In genomic region chr14:103828315-103828967, GRCh38 we compare ENCODE assay signal across 16 cellular contexts. TPM values are rescaled to one million over a fixed set of nuclear protein-coding genes. Genes with fewer than 3 reads are reported as not detected.
DNase-seq lines count a peak whose midpoint lies in the region; ATAC-seq, FAIRE-seq and TF ChIP-seq lines count a peak whose summit lies in the region.
"Had no signal": no experiment of that assay in that cellular context is flagged by ENCODE, and none has a peak within 500 bp of the region (broad histone marks: within the 10 kb centered on the region; RNA-seq: fewer than 3 reads in every experiment).

No MANE protein-coding gene starts in this region.

- POLR2A ChIA-PET in SK-N-SH (lab: Yijun Ruan, JAX): no interaction called here
- POLR2A ChIA-PET in CD4-positive, alpha-beta memory T cell (lab: Charles Lee; ENCODE audit: partially characterized antibody): no interaction called here

- FAIRE-seq in kidney (lab: Jason Lieb, UNC): no peak
- FAIRE-seq: GM18507 had no signal

- H3K4me1 Mint-ChIP-seq in CD4-positive, alpha-beta memory T cell: peaks cover 6 to 20% (median 10%) of the 10 kb centered on the region in 4 donors

- no peaks in the 10 kb centered on the region for H3F3A ChIP-seq in SK-N-SH (replicated peaks; ENCODE audit: insufficient read depth)

- H3K9me3 Mint-ChIP-seq in CD4-positive, alpha-beta memory T cell: no peaks in the 10 kb centered on the region
- H3K9me3 Mint-ChIP-seq: naive B cell had no signal

- H3K27ac ChIP-seq in SK-N-SH (ENCODE audit: low read depth in 2 of 2, low read length in 1 of 2) (peak overlapping the region in 1 of 2 experiments; percentile 38; a peak in 2 of 4 replicates), kidney (ENCODE audit: low read depth in 2 of 2, low read length in 2 of 2) (peak overlapping the region in 1 of 2 donors; percentile 28)
- H3K27ac ChIP-seq in CD4-positive, alpha-beta memory T cell (ENCODE audit: low read depth, low read length): no peak overlapping the region
- H3K27ac ChIP-seq: 22Rv1 had no signal

- H3K4me3 ChIP-seq in SK-N-SH (ENCODE audit: low read depth in 2 of 2, low read length in 1 of 2) (peak overlapping the region in 1 of 2 experiments; percentile 11; a peak in 1 of 4 replicates), kidney (ENCODE audit: low read length in 2 of 2) (no peak overlapping the region)
- no peak overlapping the region for H3K4me3 ChIP-seq in CD4-positive, alpha-beta memory T cell (ENCODE audit: low read length in 2 of 2)
- H3K4me3 ChIP-seq: smooth muscle cell had no signal

- peaks cover 10% of the 10 kb centered on the region for H3K79me2 ChIP-seq in SK-N-SH (ENCODE audit: insufficient read depth)

- no peak for TF ChIP-seq EP300 in SK-N-SH (IDR thresholded peaks at IDR 0.05; ENCODE audit: borderline replicate concordance in 1 of 2, low read depth in 1 of 2, low read length in 1 of 2)

- peak overlapping the region; percentile 44; the same call in 1 of the 2 replicates for H2AFZ ChIP-seq in SK-N-SH (ENCODE audit: low read depth)

- H3K9ac ChIP-seq in SK-N-SH (0 out of 2 replicates have a peak overlapping the region, but pooled peaks have one; percentile 28), kidney (ENCODE audit: low read length in 2 of 2) (no peak overlapping the region)

- peaks cover 0 to 3% of the 10 kb centered on the region in 2 experiments; a peak in 1 of 4 replicates for H3K4me1 ChIP-seq in SK-N-SH (ENCODE audit: control insufficient read depth in 1 of 2, insufficient read depth in 2 of 2, low read depth in 1 of 2, low read length in 1 of 2)
- no peaks in the 10 kb centered on the region for H3K4me1 ChIP-seq in CD4-positive, alpha-beta memory T cell (ENCODE audit: insufficient read depth, low read length)
- peaks cover 3 to 7% of the 10 kb centered on the region in 2 donors for H3K4me1 ChIP-seq in kidney (ENCODE audit: control insufficient read depth in 1 of 2, insufficient read depth in 1 of 2, low read depth in 1 of 2, low read length in 2 of 2)

- peak; percentile 13 for ATAC-seq in Right ventricle myocardium superior (ENCODE audit: poor library complexity)
- no peak for ATAC-seq in sciatic nerve
- no peak for ATAC-seq in GM18870 (IDR thresholded peaks at IDR 0.05; ENCODE audit: unreplicated experiment)

- H3K27ac Mint-ChIP-seq in CD4-positive, alpha-beta memory T cell: no peak overlapping the region
- H3K27ac Mint-ChIP-seq: activated naive CD8-positive, alpha-beta T cell had no signal

- H3K36me3 Mint-ChIP-seq in CD4-positive, alpha-beta memory T cell: no peaks in the 10 kb centered on the region
- H3K36me3 Mint-ChIP-seq: activated naive CD8-positive, alpha-beta T cell; naive B cell had no signal

- no peaks in the 10 kb centered on the region for H3K27me3 ChIP-seq in SK-N-SH (ENCODE audit: insufficient read depth)
- H3K27me3 ChIP-seq in CD4-positive, alpha-beta memory T cell (ENCODE audit: insufficient read depth, low read length): no peaks in the 10 kb centered on the region

- intact Hi-C loops in Right ventricle myocardium superior (cut with DNase I) (no loop called here), sciatic nerve (cut with DNase I) (no loop called here), kidney (cut with DNase I) (no loop called here)
- intact Hi-C loops in CD4-positive, alpha-beta memory T cell (cut with micrococcal nuclease): no loop called here

- no peaks in the 10 kb centered on the region for H3K9me3 ChIP-seq in SK-N-SH
- no peaks in the 10 kb centered on the region for H3K9me3 ChIP-seq in CD4-positive, alpha-beta memory T cell (ENCODE audit: control insufficient read depth in 1 of 2, low read length in 2 of 2)
- H3K9me3 ChIP-seq in kidney (ENCODE audit: control insufficient read depth in 1 of 2, low read length in 2 of 2): no peaks in the 10 kb centered on the region

- H3K9me2 ChIP-seq in SK-N-SH: no peaks in the 10 kb centered on the region

- CTCF ChIA-PET in SK-N-SH (lab: Yijun Ruan, JAX): no interaction called here
- CTCF ChIA-PET in CD4-positive, alpha-beta memory T cell (lab: Charles Lee; ENCODE audit: partially characterized antibody): interaction anchor here (1.0 to 1.8 kb wide), 2 partner anchors 20 to 73 kb away, joined by 4 to 10 read pairs; no protein-coding TSS in a partner anchor

- H3K27me3 Mint-ChIP-seq in CD4-positive, alpha-beta memory T cell: no peaks in the 10 kb centered on the region
- H3K27me3 Mint-ChIP-seq: activated naive CD8-positive, alpha-beta T cell had no signal

- TF ChIP-seq CTCF in SK-N-SH (IDR thresholded peaks at IDR 0.05) (no peak), kidney (IDR thresholded peaks at IDR 0.05; ENCODE audit: borderline replicate concordance, extremely low read depth, insufficient read depth) (no peak)

- H3K36me3 ChIP-seq in SK-N-SH (replicated peaks in 1 of 2; ENCODE audit: control insufficient read depth in 1 of 2, insufficient read depth in 2 of 2, low read length in 1 of 2): no peaks in the 10 kb centered on the region
- H3K36me3 ChIP-seq in CD4-positive, alpha-beta memory T cell (ENCODE audit: insufficient read depth, low read length): no peaks in the 10 kb centered on the region
- H3K36me3 ChIP-seq in kidney (ENCODE audit: control insufficient read depth in 1 of 2, insufficient read depth in 2 of 2, low read length in 2 of 2): no peaks in the 10 kb centered on the region

- WGBS in SK-N-SH (ENCODE audit: low lambda C conversion rate): 58% methylated on average over 9 of the region's 9 CpGs

- H3K4me3 Mint-ChIP-seq in CD4-positive, alpha-beta memory T cell: no peak overlapping the region
- H3K4me3 Mint-ChIP-seq: activated naive CD8-positive, alpha-beta T cell; naive B cell had no signal

- H4K20me1 ChIP-seq in SK-N-SH (ENCODE audit: insufficient read depth): no peaks in the 10 kb centered on the region

- TF ChIP-seq RAD21 in SK-N-SH (IDR thresholded peaks at IDR 0.05; ENCODE audit: low read length): no peak

- DNase-seq in DMS 273 (lab: John Stamatoyannopoulos, UW; ENCODE audit: unreplicated experiment) (peak; percentile 49), DMS 273 treated with DMSO at 0.1 percent for 48 hours (lab: John Stamatoyannopoulos, UW) (no peak), SK-N-SH (no peak), Right ventricle myocardium superior (peak; percentile 58), sciatic nerve (ENCODE audit: low spot score) (peak; percentile 71), kidney (no peak)
- DNase-seq in CD4-positive, alpha-beta memory T cell: no peak
- DNase-seq: activated CD4-positive, alpha-beta T cell treated with anti-CD3 and anti-CD28 coated beads for 1 hour; effector CD4-positive, alpha-beta T cell; naive B cell; NCI-H510A treated with DMSO at 0.1 percent for 48 hours had no signal

- peak overlapping the region; percentile 54 for H3K4me2 ChIP-seq in SK-N-SH
- H3K4me2 ChIP-seq: smooth muscle cell had no signal

TF ChIP-seq in SK-N-SH, 30 proteins besides CTCF, POLR2A, EP300 and RAD21:
- TF ChIP-seq YY1 (IDR thresholded peaks at IDR 0.05; ENCODE audit: low read depth) (no peak), NFIC (IDR thresholded peaks at IDR 0.05; ENCODE audit: borderline replicate concordance) (peak; percentile 46; the same call in 1 of the 2 replicates)
TF ChIP-seq in SK-N-SH: peak in this region for 1.

RNA-seq across cellular contexts. Expression of gene PPP1R13B, which starts 18.9 kb away (rescaled TPM):
- polyA plus RNA-seq in SK-N-SH (2012; rRNA removed) (5.1 and 5.7 TPM in 2 replicates), kidney (ENCODE audit: insufficient read depth, low read depth, low replicate concordance) (15.1 TPM)
- polyA plus RNA-seq in SK-N-SH (2012; cell fraction: cytosol; rRNA removed): 2.6 and 3.9 TPM in 2 replicates
- 31.2 and 31.8 TPM in 2 replicates for polyA plus RNA-seq in SK-N-SH (2012; cell fraction: nucleus; rRNA removed)
- total RNA-seq in Right ventricle myocardium superior (107 TPM), sciatic nerve (38.6 TPM), kidney (69.4 TPM)
- total RNA-seq in CD4-positive, alpha-beta memory T cell: 10 to 100 TPM; 23.3 to 30.5 TPM
- polyA plus RNA-seq in CD4-positive, alpha-beta memory T cell: 1 to 10 TPM in 1 of 2 donors, under 1 TPM in 1; 0.72 to 8.2 TPM

Comparison
In these comparisons a context has a peak if more than half of its experiments do, and no peak if none do; other contexts are left out.
1. DNase-seq: peak in DMS 273 (single experiment), Right ventricle myocardium superior (single experiment) and sciatic nerve (single experiment); none in DMS 273 treated with DMSO at 0.1 percent for 48 hours (single experiment), SK-N-SH (single experiment), CD4-positive, alpha-beta memory T cell (0 of 5) and kidney (single experiment).